26 cellular contexts compared by ENCODE assay signal in the genomic region with DNA sequence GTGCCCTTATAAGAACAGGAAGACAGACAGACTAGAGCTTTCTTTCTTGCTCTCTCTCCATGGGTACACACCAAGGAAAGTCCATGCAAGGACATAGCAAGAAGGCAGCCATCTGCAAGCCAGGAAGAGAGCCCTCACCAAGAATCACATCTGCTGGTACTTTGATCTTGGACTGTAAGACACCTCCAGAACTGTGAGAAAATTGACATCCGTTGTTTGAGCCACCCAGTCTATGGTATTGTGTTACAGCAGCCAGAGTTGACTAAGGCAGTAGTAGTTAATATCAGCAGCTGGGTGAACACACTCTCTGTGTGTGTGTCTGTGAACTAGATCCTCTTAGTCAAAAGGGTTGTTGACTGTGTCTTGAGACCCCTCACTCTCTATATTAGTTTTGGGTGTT.
"Had no signal": no experiment of that assay in that cellular context is flagged by ENCODE, and none has a peak within 500 bp of the region (broad histone marks: within the 10 kb centered on the region; RNA-seq: fewer than 3 reads in every experiment).

No MANE protein-coding gene starts in this region.

- H3K36me3 ChIP-seq: ascending aorta had no signal

- H3K27ac ChIP-seq: ascending aorta, SK-N-MC, VCaP had no signal

- H3K9me3 ChIP-seq: ascending aorta had no signal

- H3K27ac Mint-ChIP-seq: activated CD4-positive, alpha-beta memory T cell treated with anti-CD3 and anti-CD28 coated beads for 36 hours; activated naive CD4-positive, alpha-beta T cell treated with anti-CD3 and anti-CD28 coated beads, Interleukin-2, amount 50 U/mL, for 72 hours; activated naive CD8-positive, alpha-beta T cell treated with anti-CD3 and anti-CD28 coated beads, Interleukin-2, amount 50 U/mL, for 24 hours; brain; T-cell had no signal

- H3K36me3 Mint-ChIP-seq: activated CD4-positive, alpha-beta memory T cell treated with anti-CD3 and anti-CD28 coated beads for 36 hours; activated naive CD4-positive, alpha-beta T cell treated with anti-CD3 and anti-CD28 coated beads, Interleukin-2, amount 50 U/mL, for 72 hours; brain; T-cell had no signal

- H3K27me3 Mint-ChIP-seq: activated CD4-positive, alpha-beta memory T cell treated with anti-CD3 and anti-CD28 coated beads for 36 hours; activated naive CD8-positive, alpha-beta T cell treated with anti-CD3 and anti-CD28 coated beads, Interleukin-2, amount 50 U/mL, for 24 hours; brain; T-cell had no signal

- H3K27me3 ChIP-seq: ascending aorta had no signal

- H3K4me3 Mint-ChIP-seq: activated CD4-positive, alpha-beta memory T cell treated with anti-CD3 and anti-CD28 coated beads for 36 hours; activated naive CD8-positive, alpha-beta T cell treated with anti-CD3 and anti-CD28 coated beads, Interleukin-2, amount 50 U/mL, for 24 hours; activated T-cell treated with anti-CD3 and anti-CD28 coated beads, Interleukin-2, amount 50 U/mL, for 4 hours; brain; T-cell had no signal

- DNase-seq: activated CD4-positive, alpha-beta memory T cell treated with anti-CD3 and anti-CD28 coated beads for 36 hours; activated CD4-positive, alpha-beta T cell treated with anti-CD3 and anti-CD28 coated beads for 48 hours; activated CD8-positive, alpha-beta memory T cell treated with anti-CD3 and anti-CD28 coated beads for 24 hours; activated effector memory CD4-positive, alpha-beta T cell treated with anti-CD3 and anti-CD28 coated beads, Interleukin-2, amount 50 U/mL, for 16 hours; activated naive CD4-positive, alpha-beta T cell treated with Interleukin-2 at 50 U/mL for 16 hours; activated naive CD8-positive, alpha-beta T cell treated with anti-CD3 and anti-CD28 coated beads, Interleukin-2, amount 50 U/mL, for 24 hours; activated T-cell treated with anti-CD3 and anti-CD28 coated beads, Interleukin-2, amount 50 U/mL, for 4 hours; amniotic stem cell; NCI-H1092; NCI-H1417; NCI-H1930; NCI-H2171; NCI-H2227 treated with DMSO at 0.1 percent for 48 hours; NCI-H446 treated with DMSO at 0.1 percent for 48 hours; NCI-H524 treated with DMSO at 0.1 percent for 48 hours; NCI-H748 treated with DMSO at 0.1 percent for 48 hours; RPMI8226; T-cell; T-helper 2 cell had no signal

- ATAC-seq: activated naive CD4-positive, alpha-beta T cell treated with anti-CD3 and anti-CD28 coated beads, Interleukin-2, amount 50 U/mL, for 72 hours; activated naive CD8-positive, alpha-beta T cell treated with anti-CD3 and anti-CD28 coated beads, Interleukin-2, amount 50 U/mL, for 24 hours; activated T-cell treated with anti-CD3 and anti-CD28 coated beads, Interleukin-2, amount 50 U/mL, for 4 hours; Panc1; Right ventricle myocardium inferior had no signal

- H3K4me3 ChIP-seq: ascending aorta, SK-N-MC had no signal

- H3K9me3 Mint-ChIP-seq: activated CD4-positive, alpha-beta memory T cell treated with anti-CD3 and anti-CD28 coated beads for 36 hours; activated naive CD4-positive, alpha-beta T cell treated with anti-CD3 and anti-CD28 coated beads, Interleukin-2, amount 50 U/mL, for 72 hours; activated naive CD8-positive, alpha-beta T cell treated with anti-CD3 and anti-CD28 coated beads, Interleukin-2, amount 50 U/mL, for 24 hours; activated T-cell treated with anti-CD3 and anti-CD28 coated beads, Interleukin-2, amount 50 U/mL, for 4 hours; T-cell had no signal
